In genomic region chr2:64990823-64991222, GRCh38 we compare ENCODE assay signal across 8 cellular contexts. TPM values are rescaled to one million over a fixed set of nuclear protein-coding genes. Genes with fewer than 3 reads are reported as not detected.
DNase-seq lines count a peak whose midpoint lies in the region; ATAC-seq and TF ChIP-seq lines count a peak whose summit lies in the region.

No MANE protein-coding gene starts in this region.

- H3K9ac ChIP-seq in DND-41 (ENCODE audit: low read depth, low read length) = peak overlapping the region; percentile 95
- H3K9ac ChIP-seq in rectal smooth muscle tissue (ENCODE audit: low read length) = peak overlapping the region; percentile 33

- peaks cover 62% of the 10 kb centered on the region for H4K20me1 ChIP-seq in DND-41 (ENCODE audit: insufficient read depth, low read length)

- H2AFZ ChIP-seq in DND-41 (ENCODE audit: low read depth, low read length) = no peak overlapping the region

- H3K4me1 ChIP-seq in DND-41 (ENCODE audit: insufficient read depth, low read length) (peaks cover 73% of the 10 kb centered on the region), rectal smooth muscle tissue (ENCODE audit: control insufficient read depth, insufficient read depth, low read length) (no peaks in the 10 kb centered on the region)

- H3K36me3 ChIP-seq in DND-41 (ENCODE audit: insufficient read depth, low read length) = peaks cover 50% of the 10 kb centered on the region
- H3K36me3 ChIP-seq in rectal smooth muscle tissue (ENCODE audit: control insufficient read depth, insufficient read depth, low read length) = no peaks in the 10 kb centered on the region

- no peak for TF ChIP-seq CTCF in DND-41 (IDR thresholded peaks at IDR 0.05; ENCODE audit: borderline replicate concordance, extremely low read depth, low read length, poor library complexity, severe bottlenecking)
- no peak for TF ChIP-seq CTCF in NB4 (IDR thresholded peaks at IDR 0.05; ENCODE audit: low read depth, low read length)
- no peak for TF ChIP-seq CTCF in dorsolateral prefrontal cortex (IDR thresholded peaks at IDR 0.05 in 54 of 56, conservative IDR thresholded peaks at IDR 0.05 in 2 of 56; ENCODE audit: low read depth in 1 of 56, partially characterized antibody in 56 of 56)

- DNase-seq in DND-41 (no peak), NB4 (ENCODE audit: low read depth) (peak; percentile 32), dorsolateral prefrontal cortex (no peak), NCI-H510A (lab: John Stamatoyannopoulos, UW) (no peak), SIG-M5 treated with dmso at 0.1 percent for 504 hours (lab: John Stamatoyannopoulos, UW; ENCODE audit: unreplicated experiment) (no peak), iPS-NIHi11 (ENCODE audit: low spot score) (no peak), NCI-H774 (lab: John Stamatoyannopoulos, UW) (no peak)

- H3K4me2 ChIP-seq in DND-41 (ENCODE audit: insufficient read depth, low read length) = peak overlapping the region; percentile 83

- no peak for ATAC-seq in DND-41 (ENCODE audit: insufficient read depth, low read depth)

- H3K4me3 ChIP-seq in DND-41 (ENCODE audit: low read depth in 1 of 2, low read length in 2 of 2) (peak overlapping the region; percentile 63 to 82), NB4 (ENCODE audit: low read depth, low read length) (peak overlapping the region; percentile 74), dorsolateral prefrontal cortex (peak overlapping the region; percentile 69 to 97 (median 88)), rectal smooth muscle tissue (ENCODE audit: low read length) (peak overlapping the region; percentile 79)

- H3K9me3 ChIP-seq in DND-41 (ENCODE audit: insufficient read depth, low read length, severe bottlenecking) = no peaks in the 10 kb centered on the region

- H3K27me3 ChIP-seq in DND-41 (ENCODE audit: insufficient read depth, low read length, poor library complexity) = no peaks in the 10 kb centered on the region
- H3K27me3 ChIP-seq in dorsolateral prefrontal cortex = no peaks in the 10 kb centered on the region
- no peaks in the 10 kb centered on the region for H3K27me3 ChIP-seq in rectal smooth muscle tissue (ENCODE audit: control insufficient read depth, insufficient read depth, low read length)

- TF ChIP-seq POLR2A in NB4 (IDR thresholded peaks at IDR 0.05; ENCODE audit: extremely low read depth, insufficient read length) = no peak

- peaks cover 75% of the 10 kb centered on the region for H3K79me2 ChIP-seq in DND-41 (ENCODE audit: insufficient read depth, low read length)

- H3K27ac ChIP-seq in DND-41 (ENCODE audit: low read length) (peak overlapping the region; percentile 94), dorsolateral prefrontal cortex (peak overlapping the region in 25 of 59 donors; percentile 3 to 98 (median 94)), rectal smooth muscle tissue (ENCODE audit: low read depth, low read length) (no peak overlapping the region)

- intact Hi-C loops in dorsolateral prefrontal cortex (cut with DNase I) = loop anchor here in 1 of 2 donors (5.0 kb wide), 1 partner anchor 66 kb away; the partner anchor contains the start of gene CEP68

RNA-seq across cellular contexts. Expression of gene SLC1A4, which starts 1.6 kb away (rescaled TPM):
- 10 to 100 TPM; 25.8 to 83.3 (median 55.1) TPM for total RNA-seq in dorsolateral prefrontal cortex
